ENCODE assay signal across 1 cellular context in the genomic region with DNA sequence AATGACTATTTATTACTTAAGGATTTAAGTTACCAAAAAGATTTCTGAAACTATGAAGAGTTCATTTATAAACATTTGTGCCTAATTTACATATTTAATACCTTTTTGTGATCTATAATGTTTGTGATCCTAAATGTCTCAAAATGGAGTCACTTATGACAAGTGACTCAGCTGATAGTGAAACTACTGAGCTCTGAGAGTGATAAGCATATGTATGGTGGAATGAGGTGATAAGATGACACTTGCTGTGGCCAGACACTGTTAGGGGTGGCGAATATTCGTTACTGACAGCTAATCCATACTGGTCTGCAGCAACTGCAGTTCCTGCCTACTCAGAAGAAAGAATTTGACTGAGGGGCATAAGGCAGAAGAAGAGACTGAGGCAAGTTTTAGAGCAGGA.
TF ChIP-seq lines count a peak whose summit lies in the region.

No MANE protein-coding gene starts in this region.

TF ChIP-seq in K562, 482 proteins besides CTCF, POLR2A, EP300 and RAD21 (continued from another document and continues in another):
- TF ChIP-seq, protein P1, sequence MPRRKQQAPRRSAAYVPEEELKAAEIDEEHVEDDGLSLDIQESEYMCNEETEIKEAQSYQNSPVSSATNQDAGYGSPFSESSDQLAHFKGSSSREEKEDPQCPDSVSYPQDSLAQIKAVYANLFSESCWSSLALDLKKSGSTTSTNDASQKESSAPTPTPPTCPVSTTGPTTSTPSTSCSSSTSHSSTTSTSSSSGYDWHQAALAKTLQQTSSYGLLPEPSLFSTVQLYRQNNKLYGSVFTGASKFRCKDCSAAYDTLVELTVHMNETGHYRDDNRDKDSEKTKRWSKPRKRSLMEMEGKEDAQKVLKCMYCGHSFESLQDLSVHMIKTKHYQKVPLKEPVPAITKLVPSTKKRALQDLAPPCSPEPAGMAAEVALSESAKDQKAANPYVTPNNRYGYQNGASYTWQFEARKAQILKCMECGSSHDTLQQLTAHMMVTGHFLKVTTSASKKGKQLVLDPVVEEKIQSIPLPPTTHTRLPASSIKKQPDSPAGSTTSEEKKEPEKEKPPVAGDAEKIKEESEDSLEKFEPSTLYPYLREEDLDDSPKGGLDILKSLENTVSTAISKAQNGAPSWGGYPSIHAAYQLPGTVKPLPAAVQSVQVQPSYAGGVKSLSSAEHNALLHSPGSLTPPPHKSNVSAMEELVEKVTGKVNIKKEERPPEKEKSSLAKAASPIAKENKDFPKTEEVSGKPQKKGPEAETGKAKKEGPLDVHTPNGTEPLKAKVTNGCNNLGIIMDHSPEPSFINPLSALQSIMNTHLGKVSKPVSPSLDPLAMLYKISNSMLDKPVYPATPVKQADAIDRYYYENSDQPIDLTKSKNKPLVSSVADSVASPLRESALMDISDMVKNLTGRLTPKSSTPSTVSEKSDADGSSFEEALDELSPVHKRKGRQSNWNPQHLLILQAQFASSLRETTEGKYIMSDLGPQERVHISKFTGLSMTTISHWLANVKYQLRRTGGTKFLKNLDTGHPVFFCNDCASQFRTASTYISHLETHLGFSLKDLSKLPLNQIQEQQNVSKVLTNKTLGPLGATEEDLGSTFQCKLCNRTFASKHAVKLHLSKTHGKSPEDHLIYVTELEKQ (CRISPR knock-in tag; IDR thresholded peaks at IDR 0.05): peak; percentile 95
- peak; percentile 84 for TF ChIP-seq ZNF696 (CRISPR knock-in tag; conservative IDR thresholded peaks at IDR 0.05)
- TF ChIP-seq, protein P2, sequence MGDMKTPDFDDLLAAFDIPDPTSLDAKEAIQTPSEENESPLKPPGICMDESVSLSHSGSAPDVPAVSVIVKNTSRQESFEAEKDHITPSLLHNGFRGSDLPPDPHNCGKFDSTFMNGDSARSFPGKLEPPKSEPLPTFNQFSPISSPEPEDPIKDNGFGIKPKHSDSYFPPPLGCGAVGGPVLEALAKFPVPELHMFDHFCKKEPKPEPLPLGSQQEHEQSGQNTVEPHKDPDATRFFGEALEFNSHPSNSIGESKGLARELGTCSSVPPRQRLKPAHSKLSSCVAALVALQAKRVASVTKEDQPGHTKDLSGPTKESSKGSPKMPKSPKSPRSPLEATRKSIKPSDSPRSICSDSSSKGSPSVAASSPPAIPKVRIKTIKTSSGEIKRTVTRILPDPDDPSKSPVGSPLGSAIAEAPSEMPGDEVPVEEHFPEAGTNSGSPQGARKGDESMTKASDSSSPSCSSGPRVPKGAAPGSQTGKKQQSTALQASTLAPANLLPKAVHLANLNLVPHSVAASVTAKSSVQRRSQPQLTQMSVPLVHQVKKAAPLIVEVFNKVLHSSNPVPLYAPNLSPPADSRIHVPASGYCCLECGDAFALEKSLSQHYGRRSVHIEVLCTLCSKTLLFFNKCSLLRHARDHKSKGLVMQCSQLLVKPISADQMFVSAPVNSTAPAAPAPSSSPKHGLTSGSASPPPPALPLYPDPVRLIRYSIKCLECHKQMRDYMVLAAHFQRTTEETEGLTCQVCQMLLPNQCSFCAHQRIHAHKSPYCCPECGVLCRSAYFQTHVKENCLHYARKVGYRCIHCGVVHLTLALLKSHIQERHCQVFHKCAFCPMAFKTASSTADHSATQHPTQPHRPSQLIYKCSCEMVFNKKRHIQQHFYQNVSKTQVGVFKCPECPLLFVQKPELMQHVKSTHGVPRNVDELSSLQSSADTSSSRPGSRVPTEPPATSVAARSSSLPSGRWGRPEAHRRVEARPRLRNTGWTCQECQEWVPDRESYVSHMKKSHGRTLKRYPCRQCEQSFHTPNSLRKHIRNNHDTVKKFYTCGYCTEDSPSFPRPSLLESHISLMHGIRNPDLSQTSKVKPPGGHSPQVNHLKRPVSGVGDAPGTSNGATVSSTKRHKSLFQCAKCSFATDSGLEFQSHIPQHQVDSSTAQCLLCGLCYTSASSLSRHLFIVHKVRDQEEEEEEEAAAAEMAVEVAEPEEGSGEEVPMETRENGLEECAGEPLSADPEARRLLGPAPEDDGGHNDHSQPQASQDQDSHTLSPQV (IDR thresholded peaks at IDR 0.05): peak; percentile 100
- TF ChIP-seq, protein P3, sequence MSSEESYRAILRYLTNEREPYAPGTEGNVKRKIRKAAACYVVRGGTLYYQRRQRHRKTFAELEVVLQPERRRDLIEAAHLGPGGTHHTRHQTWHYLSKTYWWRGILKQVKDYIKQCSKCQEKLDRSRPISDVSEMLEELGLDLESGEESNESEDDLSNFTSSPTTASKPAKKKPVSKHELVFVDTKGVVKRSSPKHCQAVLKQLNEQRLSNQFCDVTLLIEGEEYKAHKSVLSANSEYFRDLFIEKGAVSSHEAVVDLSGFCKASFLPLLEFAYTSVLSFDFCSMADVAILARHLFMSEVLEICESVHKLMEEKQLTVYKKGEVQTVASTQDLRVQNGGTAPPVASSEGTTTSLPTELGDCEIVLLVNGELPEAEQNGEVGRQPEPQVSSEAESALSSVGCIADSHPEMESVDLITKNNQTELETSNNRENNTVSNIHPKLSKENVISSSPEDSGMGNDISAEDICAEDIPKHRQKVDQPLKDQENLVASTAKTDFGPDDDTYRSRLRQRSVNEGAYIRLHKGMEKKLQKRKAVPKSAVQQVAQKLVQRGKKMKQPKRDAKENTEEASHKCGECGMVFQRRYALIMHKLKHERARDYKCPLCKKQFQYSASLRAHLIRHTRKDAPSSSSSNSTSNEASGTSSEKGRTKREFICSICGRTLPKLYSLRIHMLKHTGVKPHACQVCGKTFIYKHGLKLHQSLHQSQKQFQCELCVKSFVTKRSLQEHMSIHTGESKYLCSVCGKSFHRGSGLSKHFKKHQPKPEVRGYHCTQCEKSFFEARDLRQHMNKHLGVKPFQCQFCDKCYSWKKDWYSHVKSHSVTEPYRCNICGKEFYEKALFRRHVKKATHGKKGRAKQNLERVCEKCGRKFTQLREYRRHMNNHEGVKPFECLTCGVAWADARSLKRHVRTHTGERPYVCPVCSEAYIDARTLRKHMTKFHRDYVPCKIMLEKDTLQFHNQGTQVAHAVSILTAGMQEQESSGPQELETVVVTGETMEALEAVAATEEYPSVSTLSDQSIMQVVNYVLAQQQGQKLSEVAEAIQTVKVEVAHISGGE (CRISPR knock-in tag; IDR thresholded peaks at IDR 0.05): peak in 1 of 3 experiments; percentile 72; a peak in 2 of 6 replicates
- peak; percentile 81 for TF ChIP-seq NUFIP1 (IDR thresholded peaks at IDR 0.05; ENCODE audit: partially characterized antibody)
- peak; percentile 95 for TF ChIP-seq CBFA2T3 (IDR thresholded peaks at IDR 0.05)
- no peak for TF ChIP-seq ZFP36 (IDR thresholded peaks at IDR 0.05; ENCODE audit: low read depth, low read length, partially characterized antibody)
- TF ChIP-seq MAFF (IDR thresholded peaks at IDR 0.05; ENCODE audit: low read length): peak; percentile 13; the same call in 1 of the 2 replicates
- peak; percentile 18; the same call in 1 of the 2 replicates for TF ChIP-seq MTA3 (IDR thresholded peaks at IDR 0.05; ENCODE audit: borderline replicate concordance)
- no peak for TF ChIP-seq EWSR1 (IDR thresholded peaks at IDR 0.05; ENCODE audit: borderline replicate concordance, low read depth, partially characterized antibody)
- peak; percentile 87 for TF ChIP-seq PPARD (CRISPR knock-in tag; IDR thresholded peaks at IDR 0.05)
- peak; percentile 71 for TF ChIP-seq DPF2 (IDR thresholded peaks at IDR 0.05)
- TF ChIP-seq OTX1 (CRISPR knock-in tag; IDR thresholded peaks at IDR 0.05): no peak
- TF ChIP-seq CTBP1 (IDR thresholded peaks at IDR 0.05; ENCODE audit: borderline replicate concordance): no peak
- peak; percentile 47 for TF ChIP-seq FOXM1 (IDR thresholded peaks at IDR 0.05; ENCODE audit: low read depth)
- TF ChIP-seq FOXM1 (CRISPR knock-in tag; IDR thresholded peaks at IDR 0.05; ENCODE audit: low read depth): no peak
- TF ChIP-seq TAF15 (IDR thresholded peaks at IDR 0.05; ENCODE audit: low read depth, low read length): no peak
- TF ChIP-seq RBBP5 (IDR thresholded peaks at IDR 0.05; ENCODE audit: borderline replicate concordance, insufficient read depth, low read length, poor library complexity, severe bottlenecking): no peak
- TF ChIP-seq, protein P4, sequence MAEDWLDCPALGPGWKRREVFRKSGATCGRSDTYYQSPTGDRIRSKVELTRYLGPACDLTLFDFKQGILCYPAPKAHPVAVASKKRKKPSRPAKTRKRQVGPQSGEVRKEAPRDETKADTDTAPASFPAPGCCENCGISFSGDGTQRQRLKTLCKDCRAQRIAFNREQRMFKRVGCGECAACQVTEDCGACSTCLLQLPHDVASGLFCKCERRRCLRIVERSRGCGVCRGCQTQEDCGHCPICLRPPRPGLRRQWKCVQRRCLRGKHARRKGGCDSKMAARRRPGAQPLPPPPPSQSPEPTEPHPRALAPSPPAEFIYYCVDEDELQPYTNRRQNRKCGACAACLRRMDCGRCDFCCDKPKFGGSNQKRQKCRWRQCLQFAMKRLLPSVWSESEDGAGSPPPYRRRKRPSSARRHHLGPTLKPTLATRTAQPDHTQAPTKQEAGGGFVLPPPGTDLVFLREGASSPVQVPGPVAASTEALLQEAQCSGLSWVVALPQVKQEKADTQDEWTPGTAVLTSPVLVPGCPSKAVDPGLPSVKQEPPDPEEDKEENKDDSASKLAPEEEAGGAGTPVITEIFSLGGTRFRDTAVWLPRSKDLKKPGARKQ (CRISPR knock-in tag; IDR thresholded peaks at IDR 0.05): peak; percentile 96
- no peak for TF ChIP-seq NR2C1 (IDR thresholded peaks at IDR 0.05)
- TF ChIP-seq NR2C1 (tag; IDR thresholded peaks at IDR 0.05): peak; percentile 94
- TF ChIP-seq ARHGAP35 (IDR thresholded peaks at IDR 0.05; ENCODE audit: partially characterized antibody): no peak
- TF ChIP-seq ZNF316 (IDR thresholded peaks at IDR 0.05): peak; percentile 24; the same call in 1 of the 2 replicates
- TF ChIP-seq ZNF584 (CRISPR knock-in tag; IDR thresholded peaks at IDR 0.05; ENCODE audit: low read depth): peak; percentile 97
- TF ChIP-seq FOXA1 (IDR thresholded peaks at IDR 0.05; ENCODE audit: borderline replicate concordance): no peak
- TF ChIP-seq ZSCAN32 (CRISPR knock-in tag; IDR thresholded peaks at IDR 0.05): peak; percentile 70; the same call in 1 of the 2 replicates
- TF ChIP-seq HCFC1 (IDR thresholded peaks at IDR 0.05; ENCODE audit: low read depth, low read length): no peak
- TF ChIP-seq KHSRP (IDR thresholded peaks at IDR 0.05): no peak
- no peak for TF ChIP-seq GATA2 (CRISPR knock-in tag; IDR thresholded peaks at IDR 0.05)
- no peak for TF ChIP-seq BRCA1 (IDR thresholded peaks at IDR 0.05)
- no peak for TF ChIP-seq BRCA1 (CRISPR knock-in tag; IDR thresholded peaks at IDR 0.05)
- peak in 1 of 2 experiments; percentile 98; a peak in 2 of 4 replicates for TF ChIP-seq TEAD1 (CRISPR knock-in tag; IDR thresholded peaks at IDR 0.05)
- peak; percentile 86 for TF ChIP-seq TCF3 (CRISPR knock-in tag; IDR thresholded peaks at IDR 0.05)
- TF ChIP-seq U2AF2 (optimal IDR thresholded peaks at IDR 0.05; ENCODE audit: low read depth, low read length): no peak
- no peak for TF ChIP-seq FOXP1 (CRISPR knock-in tag; IDR thresholded peaks at IDR 0.05)
- TF ChIP-seq C11orf30 (IDR thresholded peaks at IDR 0.05; ENCODE audit: low read depth): 0 out of 2 replicates have a peak, but pooled peaks have one; percentile 24
- TF ChIP-seq HDAC8 (tag; IDR thresholded peaks at IDR 0.05): peak; percentile 96
- TF ChIP-seq ZNF699 (CRISPR knock-in tag; IDR thresholded peaks at IDR 0.05; ENCODE audit: insufficient replicate concordance): peak; percentile 93
- TF ChIP-seq JUND (IDR thresholded peaks at IDR 0.05; ENCODE audit: borderline replicate concordance, low read depth, low read length): no peak
- peak; percentile 91; the same call in 2 of the 3 replicates for TF ChIP-seq JUND (tag; IDR thresholded peaks at IDR 0.05; ENCODE audit: borderline replicate concordance, low read depth, low read length)
- TF ChIP-seq, protein P5, sequence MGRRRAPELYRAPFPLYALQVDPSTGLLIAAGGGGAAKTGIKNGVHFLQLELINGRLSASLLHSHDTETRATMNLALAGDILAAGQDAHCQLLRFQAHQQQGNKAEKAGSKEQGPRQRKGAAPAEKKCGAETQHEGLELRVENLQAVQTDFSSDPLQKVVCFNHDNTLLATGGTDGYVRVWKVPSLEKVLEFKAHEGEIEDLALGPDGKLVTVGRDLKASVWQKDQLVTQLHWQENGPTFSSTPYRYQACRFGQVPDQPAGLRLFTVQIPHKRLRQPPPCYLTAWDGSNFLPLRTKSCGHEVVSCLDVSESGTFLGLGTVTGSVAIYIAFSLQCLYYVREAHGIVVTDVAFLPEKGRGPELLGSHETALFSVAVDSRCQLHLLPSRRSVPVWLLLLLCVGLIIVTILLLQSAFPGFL (CRISPR knock-in tag; IDR thresholded peaks at IDR 0.05): no peak
- peak; percentile 99 for TF ChIP-seq SMAD4 (CRISPR knock-in tag; conservative IDR thresholded peaks at IDR 0.05)
- TF ChIP-seq ZFX (CRISPR knock-in tag; IDR thresholded peaks at IDR 0.05): no peak
- peak; percentile 64; the same call in 1 of the 2 replicates for TF ChIP-seq ILK (tag; IDR thresholded peaks at IDR 0.05; ENCODE audit: borderline replicate concordance, low read depth)
- TF ChIP-seq ATF1 (CRISPR knock-in tag; IDR thresholded peaks at IDR 0.05): no peak
- TF ChIP-seq ATF1 (tag; IDR thresholded peaks at IDR 0.05): peak; percentile 72
- TF ChIP-seq ZNF174 (CRISPR knock-in tag; IDR thresholded peaks at IDR 0.05): peak; percentile 89
- TF ChIP-seq ZNF707 (CRISPR knock-in tag; conservative IDR thresholded peaks at IDR 0.05): peak; percentile 84
- TF ChIP-seq ZFPM2 (CRISPR knock-in tag; IDR thresholded peaks at IDR 0.05): no peak
- TF ChIP-seq, protein P6, sequence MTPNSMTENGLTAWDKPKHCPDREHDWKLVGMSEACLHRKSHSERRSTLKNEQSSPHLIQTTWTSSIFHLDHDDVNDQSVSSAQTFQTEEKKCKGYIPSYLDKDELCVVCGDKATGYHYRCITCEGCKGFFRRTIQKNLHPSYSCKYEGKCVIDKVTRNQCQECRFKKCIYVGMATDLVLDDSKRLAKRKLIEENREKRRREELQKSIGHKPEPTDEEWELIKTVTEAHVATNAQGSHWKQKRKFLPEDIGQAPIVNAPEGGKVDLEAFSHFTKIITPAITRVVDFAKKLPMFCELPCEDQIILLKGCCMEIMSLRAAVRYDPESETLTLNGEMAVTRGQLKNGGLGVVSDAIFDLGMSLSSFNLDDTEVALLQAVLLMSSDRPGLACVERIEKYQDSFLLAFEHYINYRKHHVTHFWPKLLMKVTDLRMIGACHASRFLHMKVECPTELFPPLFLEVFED (CRISPR knock-in tag; conservative IDR thresholded peaks at IDR 0.05): peak; percentile 64; the same call in 1 of the 2 replicates
- TF ChIP-seq, protein P7, sequence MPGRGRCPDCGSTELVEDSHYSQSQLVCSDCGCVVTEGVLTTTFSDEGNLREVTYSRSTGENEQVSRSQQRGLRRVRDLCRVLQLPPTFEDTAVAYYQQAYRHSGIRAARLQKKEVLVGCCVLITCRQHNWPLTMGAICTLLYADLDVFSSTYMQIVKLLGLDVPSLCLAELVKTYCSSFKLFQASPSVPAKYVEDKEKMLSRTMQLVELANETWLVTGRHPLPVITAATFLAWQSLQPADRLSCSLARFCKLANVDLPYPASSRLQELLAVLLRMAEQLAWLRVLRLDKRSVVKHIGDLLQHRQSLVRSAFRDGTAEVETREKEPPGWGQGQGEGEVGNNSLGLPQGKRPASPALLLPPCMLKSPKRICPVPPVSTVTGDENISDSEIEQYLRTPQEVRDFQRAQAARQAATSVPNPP (IDR thresholded peaks at IDR 0.05; ENCODE audit: borderline replicate concordance, insufficient read depth, insufficient read length): no peak
- no peak for TF ChIP-seq ZNF232 (CRISPR knock-in tag; IDR thresholded peaks at IDR 0.05)
- TF ChIP-seq, protein P8, sequence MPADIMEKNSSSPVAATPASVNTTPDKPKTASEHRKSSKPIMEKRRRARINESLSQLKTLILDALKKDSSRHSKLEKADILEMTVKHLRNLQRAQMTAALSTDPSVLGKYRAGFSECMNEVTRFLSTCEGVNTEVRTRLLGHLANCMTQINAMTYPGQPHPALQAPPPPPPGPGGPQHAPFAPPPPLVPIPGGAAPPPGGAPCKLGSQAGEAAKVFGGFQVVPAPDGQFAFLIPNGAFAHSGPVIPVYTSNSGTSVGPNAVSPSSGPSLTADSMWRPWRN (IDR thresholded peaks at IDR 0.05; ENCODE audit: low read depth): no peak
- TF ChIP-seq PHB2 (IDR thresholded peaks at IDR 0.05; ENCODE audit: low read depth): no peak
